Comparison of ENCODE assay signal across 15 cellular contexts in the genomic region with DNA sequence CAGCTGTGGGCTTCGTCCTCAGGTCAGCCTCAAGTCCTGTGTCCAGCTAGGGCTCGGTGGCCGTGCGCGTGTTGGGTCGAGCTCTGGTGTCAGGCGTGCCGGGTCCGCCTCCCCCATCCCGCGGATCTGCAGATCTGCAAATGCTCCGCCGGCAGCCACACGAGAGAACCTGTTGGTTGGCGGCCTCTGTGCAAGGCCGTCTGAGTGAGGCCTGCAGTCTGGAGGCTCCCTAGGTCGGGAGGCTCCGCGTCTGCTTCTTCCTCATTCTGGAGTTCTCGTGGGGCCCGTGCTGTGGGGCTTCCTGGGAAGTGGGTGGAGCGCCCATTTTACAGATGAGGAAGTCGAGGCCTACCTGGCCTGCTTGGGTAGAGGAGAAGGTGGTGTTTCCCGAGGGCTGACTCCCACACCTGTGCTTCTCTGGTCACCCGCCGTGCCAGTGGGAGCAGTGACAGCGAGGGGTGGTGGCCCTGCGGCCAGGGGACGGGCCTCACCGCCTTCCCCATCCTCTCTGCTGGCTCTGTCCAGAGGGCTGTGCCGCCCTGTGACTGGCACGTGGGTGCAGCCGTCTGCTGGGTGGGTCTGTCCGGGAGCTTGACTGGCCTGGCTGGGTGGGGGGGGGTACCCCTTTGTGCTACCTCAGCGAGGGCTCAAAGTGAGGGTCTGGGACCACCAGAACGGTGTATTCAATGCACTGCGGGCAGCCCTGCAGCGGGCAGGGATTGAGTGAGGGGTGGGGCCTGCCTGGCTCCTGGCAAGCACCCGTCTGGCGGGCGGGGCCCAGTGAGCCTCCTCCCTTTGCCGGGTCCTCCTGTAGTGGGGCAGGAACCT. TPM values are rescaled to one million over a fixed set of nuclear protein-coding genes. Genes with fewer than 3 reads are reported as not detected.
DNase-seq lines count a peak whose midpoint lies in the region; ATAC-seq and TF ChIP-seq lines count a peak whose summit lies in the region.
"Had no signal": no experiment of that assay in that cellular context is flagged by ENCODE, and none has a peak within 500 bp of the region (broad histone marks: within the 10 kb centered on the region; RNA-seq: fewer than 3 reads in every experiment).

No MANE protein-coding gene starts in this region.

- H3K4me3 ChIP-seq in BLaER1 treated with 17β-estradiol and CSF1 and Interleukin-3, amounts not matched to agents 10 nM and 100 nM: peak overlapping the region; percentile 68 to 87 (median 75)
- H3K4me3 ChIP-seq in H7 (ENCODE audit: insufficient read depth, low read depth, low read length): no peak overlapping the region
- H3K4me3 ChIP-seq in esophagus squamous epithelium: no peak overlapping the region
- no peak overlapping the region for H3K4me3 ChIP-seq in tibial nerve
- no peak overlapping the region for H3K4me3 ChIP-seq in aorta (ENCODE audit: low read length in 2 of 2)

- no peak for TF ChIP-seq POLR2A in esophagus squamous epithelium (IDR thresholded peaks at IDR 0.05)
- no peak for TF ChIP-seq POLR2A in tibial nerve (IDR thresholded peaks at IDR 0.05)

- no peak overlapping the region for H3K27ac Mint-ChIP-seq in activated T-helper 2 cell treated with anti-CD3 and anti-CD28 coated beads, Interferon-gamma antibody, Interleukin-2, Interleukin-4, amounts not matched to agents 10 μg/mL and 5 μg/mL and 100 μg/mL, durations not matched to agents 14 hours and 24 hours and 36 hours
- H3K27ac Mint-ChIP-seq in naive thymus-derived CD8-positive, alpha-beta T cell: peak overlapping the region in 8 of 10 donors; percentile 47 to 100 (median 90)

- no peaks in the 10 kb centered on the region for H3K27me3 Mint-ChIP-seq in activated T-helper 2 cell treated with anti-CD3 and anti-CD28 coated beads, Interferon-gamma antibody, Interleukin-2, Interleukin-4, amounts not matched to agents 10 μg/mL and 5 μg/mL and 100 μg/mL, durations not matched to agents 14 hours and 24 hours and 36 hours (ENCODE audit: low read depth)
- no peaks in the 10 kb centered on the region for H3K27me3 Mint-ChIP-seq in naive thymus-derived CD8-positive, alpha-beta T cell
- H3K27me3 Mint-ChIP-seq: activated CD4-positive, alpha-beta T cell treated with anti-CD3 and anti-CD28 coated beads for 36 hours had no signal

- POLR2A ChIA-PET in naive thymus-derived CD8-positive, alpha-beta T cell (lab: Charles Lee): interaction anchor here (0.8 to 3.2 kb wide), 4 partner anchors 13 to 141 kb away, joined by 3 to 26 read pairs (median 8); a partner anchor contains a TSS

- DNase-seq in H7 (peak; percentile 51), esophagus squamous epithelium (lab: John Stamatoyannopoulos, UW) (no peak), tibial nerve (ENCODE audit: low spot score in 2 of 2) (no peak), aorta (no peak)
- DNase-seq in activated T-helper 2 cell treated with anti-CD3 and anti-CD28 coated beads, Interferon-gamma antibody, Interleukin-2, Interleukin-4, amounts not matched to agents 10 μg/mL and 5 μg/mL and 100 μg/mL, durations not matched to agents 14 hours and 24 hours and 36 hours (ENCODE audit: low spot score): no peak
- no peak for DNase-seq in naive thymus-derived CD8-positive, alpha-beta T cell
- DNase-seq: activated CD4-positive, alpha-beta T cell treated with anti-CD3 and anti-CD28 coated beads for 36 hours; amniotic stem cell; Calu3; NCI-H1048; NCI-H510A had no signal

- no peak for TF ChIP-seq EP300 in tibial nerve (IDR thresholded peaks at IDR 0.05)

- no peaks in the 10 kb centered on the region for H3K9me3 Mint-ChIP-seq in activated T-helper 2 cell treated with anti-CD3 and anti-CD28 coated beads, Interferon-gamma antibody, Interleukin-2, Interleukin-4, amounts not matched to agents 10 μg/mL and 5 μg/mL and 100 μg/mL, durations not matched to agents 14 hours and 24 hours and 36 hours
- H3K9me3 Mint-ChIP-seq in naive thymus-derived CD8-positive, alpha-beta T cell: no peaks in the 10 kb centered on the region

- H3K36me3 Mint-ChIP-seq in activated T-helper 2 cell treated with anti-CD3 and anti-CD28 coated beads, Interferon-gamma antibody, Interleukin-2, Interleukin-4, amounts not matched to agents 10 μg/mL and 5 μg/mL and 100 μg/mL, durations not matched to agents 14 hours and 24 hours and 36 hours (ENCODE audit: low read depth): peaks cover 16% of the 10 kb centered on the region
- peaks cover 0 to 3% (median 0%) of the 10 kb centered on the region in 3 donors for H3K36me3 Mint-ChIP-seq in naive thymus-derived CD8-positive, alpha-beta T cell

- H4K20me1 ChIP-seq in BLaER1 treated with 17β-estradiol and CSF1 and Interleukin-3, amounts not matched to agents 10 nM and 100 nM: peaks cover 61 to 74% (median 69%) of the 10 kb centered on the region in 11 experiments

- intact Hi-C loops in activated T-helper 2 cell treated with anti-CD3 and anti-CD28 coated beads, Interferon-gamma antibody, Interleukin-2, Interleukin-4, amounts not matched to agents 10 μg/mL and 5 μg/mL and 100 μg/mL, durations not matched to agents 14 hours and 24 hours and 36 hours (cut with micrococcal nuclease): no loop called here
- intact Hi-C loops in esophagus squamous epithelium (cut with DNase I) (no loop called here), aorta (cut with DNase I) (no loop called here)

- H3K4me1 ChIP-seq in BLaER1 treated with 17β-estradiol and CSF1 and Interleukin-3, amounts not matched to agents 10 nM and 100 nM: peaks cover 50 to 69% (median 60%) of the 10 kb centered on the region in 10 experiments
- peaks cover 26 to 65% (median 35%) of the 10 kb centered on the region in 3 donors for H3K4me1 ChIP-seq in esophagus squamous epithelium
- peaks cover 3 to 52% (median 34%) of the 10 kb centered on the region in 4 donors for H3K4me1 ChIP-seq in tibial nerve
- H3K4me1 ChIP-seq in aorta (ENCODE audit: control insufficient read depth in 1 of 2, insufficient read depth in 2 of 2, low read length in 2 of 2): no peaks in the 10 kb centered on the region

- no peak for ATAC-seq in naive thymus-derived CD8-positive, alpha-beta T cell
- ATAC-seq in GM18867 (IDR thresholded peaks at IDR 0.05; ENCODE audit: unreplicated experiment) (no peak), aorta (ENCODE audit: low FRiP score) (no peak)
- ATAC-seq: activated CD4-positive, alpha-beta T cell treated with anti-CD3 and anti-CD28 coated beads for 36 hours; sciatic nerve had no signal

- no peak for TF ChIP-seq CTCF in esophagus squamous epithelium (IDR thresholded peaks at IDR 0.05)
- no peak for TF ChIP-seq CTCF in tibial nerve (IDR thresholded peaks at IDR 0.05)

- 50% methylated on average over 2 of the region's 42 CpGs; no CpG with 5 or more reads in 1 of the 2 donors for WGBS in esophagus squamous epithelium, 2 donors
- 74 to 78% methylated on average over 24 to 29 of the region's 42 CpGs for WGBS in tibial nerve, 2 donors
- 88 to 90% methylated on average over 41 to 42 of the region's 42 CpGs for WGBS in aorta, 2 donors

- no peaks in the 10 kb centered on the region for H3K27me3 ChIP-seq in BLaER1 treated with 17β-estradiol and CSF1 and Interleukin-3, amounts not matched to agents 10 nM and 100 nM
- H3K27me3 ChIP-seq in H7 (ENCODE audit: control insufficient read depth, insufficient read depth, low read length): no peaks in the 10 kb centered on the region
- H3K27me3 ChIP-seq in esophagus squamous epithelium: no peaks in the 10 kb centered on the region
- no peaks in the 10 kb centered on the region for H3K27me3 ChIP-seq in tibial nerve
- H3K27me3 ChIP-seq in aorta (ENCODE audit: control insufficient read depth in 1 of 2, insufficient read depth in 2 of 2, low read length in 1 of 2): no peaks in the 10 kb centered on the region

- H3K9me3 ChIP-seq in BLaER1 treated with 17β-estradiol and CSF1 and Interleukin-3, amounts not matched to agents 10 nM and 100 nM (replicated peaks in 1 of 11): peaks cover 0 to 24% (median 18%) of the 10 kb centered on the region in 11 experiments; a peak in 17 of 22 replicates
- no peaks in the 10 kb centered on the region for H3K9me3 ChIP-seq in esophagus squamous epithelium
- H3K9me3 ChIP-seq in tibial nerve: no peaks in the 10 kb centered on the region
- no peaks in the 10 kb centered on the region for H3K9me3 ChIP-seq in aorta (ENCODE audit: control insufficient read depth, low read length)

- H3K9ac ChIP-seq in BLaER1 treated with 17β-estradiol and CSF1 and Interleukin-3, amounts not matched to agents 10 nM and 100 nM: peak overlapping the region; percentile 89 to 97 (median 94); a peak in 21 of 22 replicates

- peak overlapping the region; percentile 94 to 100 (median 98) for H3K4me2 ChIP-seq in BLaER1 treated with 17β-estradiol and CSF1 and Interleukin-3, amounts not matched to agents 10 nM and 100 nM

- peaks cover 26% of the 10 kb centered on the region for H3K4me1 Mint-ChIP-seq in activated T-helper 2 cell treated with anti-CD3 and anti-CD28 coated beads, Interferon-gamma antibody, Interleukin-2, Interleukin-4, amounts not matched to agents 10 μg/mL and 5 μg/mL and 100 μg/mL, durations not matched to agents 14 hours and 24 hours and 36 hours (ENCODE audit: low read depth)
- H3K4me1 Mint-ChIP-seq in naive thymus-derived CD8-positive, alpha-beta T cell: peaks cover 18 to 57% (median 45%) of the 10 kb centered on the region in 4 donors

- peak overlapping the region; percentile 5 to 97 (median 93); a peak in 19 of 22 replicates for H3K27ac ChIP-seq in BLaER1 treated with 17β-estradiol and CSF1 and Interleukin-3, amounts not matched to agents 10 nM and 100 nM
- H3K27ac ChIP-seq in esophagus squamous epithelium (peak overlapping the region in 1 of 4 donors; percentile 5), tibial nerve (peak overlapping the region in 2 of 4 donors; percentile 50 to 98), aorta (ENCODE audit: low read depth in 1 of 2, low read length in 2 of 2) (no peak overlapping the region)
- H3K27ac ChIP-seq: epithelial cell of prostate had no signal

- H3K36me3 ChIP-seq in BLaER1 treated with 17β-estradiol and CSF1 and Interleukin-3, amounts not matched to agents 10 nM and 100 nM: peaks cover 11 to 24% (median 22%) of the 10 kb centered on the region in 11 experiments
- H3K36me3 ChIP-seq in H7 (replicated peaks; ENCODE audit: control insufficient read depth, insufficient read depth, low read length) (no peaks in the 10 kb centered on the region), esophagus squamous epithelium (peaks cover 0 to 3% (median 0%) of the 10 kb centered on the region in 3 donors), tibial nerve (peaks cover 0 to 5% (median 0%) of the 10 kb centered on the region in 3 donors), aorta (ENCODE audit: control insufficient read depth in 1 of 2, insufficient read depth in 2 of 2, low read length in 1 of 2) (no peaks in the 10 kb centered on the region)

- H3K4me3 Mint-ChIP-seq in activated T-helper 2 cell treated with anti-CD3 and anti-CD28 coated beads, Interferon-gamma antibody, Interleukin-2, Interleukin-4, amounts not matched to agents 10 μg/mL and 5 μg/mL and 100 μg/mL, durations not matched to agents 14 hours and 24 hours and 36 hours (ENCODE audit: low read depth): peak overlapping the region; percentile 5
- H3K4me3 Mint-ChIP-seq in naive thymus-derived CD8-positive, alpha-beta T cell: peak overlapping the region; percentile 7 to 98 (median 79)

RNA-seq across cellular contexts. Expression of a gene that starts 3.3 kb away (rescaled TPM):
- 172 and 186 TPM in 2 replicates for total RNA-seq in H7 (2014; rRNA removed; shearing (Covaris generic))
- 89.1 and 90.7 TPM in 2 replicates for total RNA-seq in activated T-helper 2 cell treated with anti-CD3 and anti-CD28 coated beads, Interferon-gamma antibody, Interleukin-2, Interleukin-4, amounts not matched to agents 10 μg/mL and 5 μg/mL and 100 μg/mL, durations not matched to agents 14 hours and 24 hours and 36 hours
- total RNA-seq in naive thymus-derived CD8-positive, alpha-beta T cell: 100 to 1,000 TPM; 168 to 175 TPM
- polyA plus RNA-seq in naive thymus-derived CD8-positive, alpha-beta T cell: 10 to 100 TPM; 25.4 to 67.6 (median 26.4) TPM
- 10 to 100 TPM; 40.4 to 68.9 (median 60.3) TPM for total RNA-seq in esophagus squamous epithelium
- total RNA-seq in tibial nerve: 100 to 1,000 TPM in 1 of 4 donors, 10 to 100 TPM in 3; 38.9 to 132 (median 55.6) TPM
- 10 to 100 TPM; 41.0 to 51.7 TPM for total RNA-seq in aorta
- 10 to 100 TPM; 51.1 to 59.8 TPM for polyA plus RNA-seq in aorta

RNA-seq across cellular contexts. Expression of a gene that starts 39.1 kb away (rescaled TPM):
- 10.0 and 12.7 TPM in 2 replicates for total RNA-seq in H7 (2014; rRNA removed; shearing (Covaris generic))
- total RNA-seq in activated T-helper 2 cell treated with anti-CD3 and anti-CD28 coated beads, Interferon-gamma antibody, Interleukin-2, Interleukin-4, amounts not matched to agents 10 μg/mL and 5 μg/mL and 100 μg/mL, durations not matched to agents 14 hours and 24 hours and 36 hours: 9.1 and 9.9 TPM in 2 replicates
- total RNA-seq in naive thymus-derived CD8-positive, alpha-beta T cell: 1 to 10 TPM; 4.2 to 4.5 TPM
- 1 to 10 TPM; 1.9 to 3.6 (median 3.6) TPM for polyA plus RNA-seq in naive thymus-derived CD8-positive, alpha-beta T cell
- total RNA-seq in esophagus squamous epithelium (10 to 100 TPM in 2 of 4 donors, 1 to 10 TPM in 2; 4.7 to 20.4 (median 11.1) TPM), tibial nerve (1 to 10 TPM; 2.4 to 8.7 (median 4.8) TPM), aorta (1 to 10 TPM; 3.3 to 5.5 TPM)
- polyA plus RNA-seq in aorta: 1 to 10 TPM; 1.5 to 5.6 TPM

RNA-seq across cellular contexts. Expression of a gene that starts 39.1 kb away (rescaled TPM):
- total RNA-seq in H7 (2014; rRNA removed; shearing (Covaris generic)): 33.4 and 35.7 TPM in 2 replicates
- total RNA-seq in activated T-helper 2 cell treated with anti-CD3 and anti-CD28 coated beads, Interferon-gamma antibody, Interleukin-2, Interleukin-4, amounts not matched to agents 10 μg/mL and 5 μg/mL and 100 μg/mL, durations not matched to agents 14 hours and 24 hours and 36 hours: 35.9 and 37.9 TPM in 2 replicates
- 10 to 100 TPM; 20.7 to 23.4 TPM for total RNA-seq in naive thymus-derived CD8-positive, alpha-beta T cell
- 10 to 100 TPM; 12.1 to 15.5 (median 12.5) TPM for polyA plus RNA-seq in naive thymus-derived CD8-positive, alpha-beta T cell
- total RNA-seq in esophagus squamous epithelium (100 to 1,000 TPM in 1 of 4 donors, 10 to 100 TPM in 3; 49.8 to 144 (median 83.9) TPM), tibial nerve (10 to 100 TPM; 34.7 to 65.7 (median 56.2) TPM), aorta (10 to 100 TPM; 38.8 to 49.6 TPM)
- 10 to 100 TPM; 10.1 to 19.1 TPM for polyA plus RNA-seq in aorta

RNA-seq across cellular contexts. Expression of a gene that starts 59.0 kb away (rescaled TPM):
- total RNA-seq in H7 (2014; rRNA removed; shearing (Covaris generic)): 87.0 and 134 TPM in 2 replicates
- total RNA-seq in activated T-helper 2 cell treated with anti-CD3 and anti-CD28 coated beads, Interferon-gamma antibody, Interleukin-2, Interleukin-4, amounts not matched to agents 10 μg/mL and 5 μg/mL and 100 μg/mL, durations not matched to agents 14 hours and 24 hours and 36 hours: 100 and 102 TPM in 2 replicates
- total RNA-seq in naive thymus-derived CD8-positive, alpha-beta T cell: 100 to 1,000 TPM; 106 to 109 TPM
- polyA plus RNA-seq in naive thymus-derived CD8-positive, alpha-beta T cell: 100 to 1,000 TPM; 153 to 207 (median 155) TPM
- total RNA-seq in esophagus squamous epithelium (10 to 100 TPM; 78.4 to 91.7 (median 82.9) TPM), tibial nerve (100 to 1,000 TPM; 127 to 165 (median 132) TPM), aorta (10 to 100 TPM; 54.8 to 64.6 TPM)
- 100 to 1,000 TPM in 1 of 2 donors, 10 to 100 TPM in 1; 48.8 to 116 TPM for polyA plus RNA-seq in aorta

Comparison
In these comparisons a context has a peak if more than half of its experiments do, and no peak if none do; other contexts are left out.
1. H3K27ac ChIP-seq: peak in BLaER1 treated with 17β-estradiol and CSF1 and Interleukin-3, amounts not matched to agents 10 nM and 100 nM (11 of 11); none in aorta (0 of 2).
2. H3K4me3 ChIP-seq: peak in BLaER1 treated with 17β-estradiol and CSF1 and Interleukin-3, amounts not matched to agents 10 nM and 100 nM (10 of 10); none in H7 (single experiment), esophagus squamous epithelium (0 of 4), tibial nerve (0 of 4) and aorta (0 of 2).